ENCODE assay signal across 16 cellular contexts in the genomic region with DNA sequence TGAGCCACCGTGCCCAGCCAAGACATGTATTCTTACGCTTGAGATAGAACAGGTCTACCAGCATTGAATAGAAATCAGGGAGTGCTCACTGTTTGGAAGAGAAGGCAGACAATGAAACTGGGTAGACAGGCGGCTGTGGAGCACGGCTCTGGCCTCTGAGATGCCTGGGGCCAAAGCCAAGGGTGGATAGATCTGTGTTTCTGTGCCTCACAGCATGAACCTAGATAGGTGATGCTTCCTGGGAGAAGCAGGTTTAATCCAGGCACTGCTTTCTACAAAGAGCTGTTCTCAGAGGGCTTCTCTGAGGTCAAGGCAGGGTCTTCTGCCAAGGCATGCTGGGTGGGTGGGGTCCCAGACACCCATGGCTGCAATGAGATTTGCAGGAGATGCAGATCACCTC. TPM values are rescaled to one million over a fixed set of nuclear protein-coding genes. Genes with fewer than 3 reads are reported as not detected.
DNase-seq lines count a peak whose midpoint lies in the region; ATAC-seq and TF ChIP-seq lines count a peak whose summit lies in the region.
"Had no signal": no experiment of that assay in that cellular context is flagged by ENCODE, and none has a peak within 500 bp of the region (broad histone marks: within the 10 kb centered on the region; RNA-seq: fewer than 3 reads in every experiment).

No MANE protein-coding gene starts in this region.

- BruUV-seq in IMR-90 (replicated peaks; lab: Mats Ljungman, UMichigan): no TSS peak

- H3K56ac ChIP-seq in IMR-90 (ENCODE audit: extremely low read depth, insufficient read depth, low read length): no peak overlapping the region

- 100% methylated on average over 2 of the region's 4 CpGs; no CpG with 5 or more reads in 1 of the 2 experiments for WGBS in IMR-90 (ENCODE audit: extremely low coverage in 2 of 2, insufficient read length in 1 of 2), 2 experiments

- no peak overlapping the region for H3K14ac ChIP-seq in IMR-90 (replicated peaks; ENCODE audit: low read depth, low read length)

- H3K79me1 ChIP-seq in IMR-90 (ENCODE audit: low read depth in 1 of 2, low read length in 2 of 2): no peaks in the 10 kb centered on the region

- H4K20me1 ChIP-seq in IMR-90 (ENCODE audit: insufficient read depth, low read length): no peaks in the 10 kb centered on the region

- POLR2A ChIA-PET in CD8-positive, alpha-beta T cell (lab: Charles Lee): interaction anchor here (2.0 kb wide), 1 partner anchor 25 kb away, joined by 7 read pairs; no protein-coding TSS in a partner anchor
- POLR2A ChIA-PET in IMR-90 (lab: Charles Lee; ENCODE audit: unreplicated experiment): no interaction called here

- H2AFZ ChIP-seq in IMR-90 (replicated peaks; ENCODE audit: low read length, poor library complexity): peak overlapping the region; percentile 8

- H2BK15ac ChIP-seq in IMR-90 (ENCODE audit: low read depth, low read length): no peak overlapping the region

- CTCF ChIA-PET in CD8-positive, alpha-beta T cell (lab: Charles Lee): interaction anchor here (1.2 kb wide), 1 partner anchor 163 kb away, joined by 3 read pairs; no protein-coding TSS in a partner anchor
- CTCF ChIA-PET in IMR-90 (lab: Yijun Ruan, JAX): no interaction called here

- H4K5ac ChIP-seq in IMR-90 (ENCODE audit: low read depth, low read length): no peak overlapping the region

- no peaks in the 10 kb centered on the region for H3K27me3 ChIP-seq in CD8-positive, alpha-beta T cell (ENCODE audit: insufficient read depth, low read length)
- H3K27me3 ChIP-seq in IMR-90 (ENCODE audit: control insufficient read depth, insufficient read depth, low read length): no peaks in the 10 kb centered on the region
- H3K27me3 ChIP-seq: Peyer's patch had no signal

- H3K4me3 Mint-ChIP-seq in CD8-positive, alpha-beta T cell: no peak overlapping the region

- dilution Hi-C loops in IMR-90 (cut with HindIII; ENCODE audit: low sequenced_read_pairs, unreplicated experiment): no loop called here

- TF ChIP-seq RAD21 in IMR-90 (IDR thresholded peaks at IDR 0.05; ENCODE audit: low read length): no peak

- no peak overlapping the region for H2BK20ac ChIP-seq in IMR-90 (ENCODE audit: low read depth, low read length)

- peaks cover 15% of the 10 kb centered on the region for H3K9me1 ChIP-seq in IMR-90 (ENCODE audit: insufficient read depth, low read length)

- H3K4me3 ChIP-seq in CD8-positive, alpha-beta T cell (ENCODE audit: low read depth, low read length): no peak overlapping the region
- H3K4me3 ChIP-seq in IMR-90 (ENCODE audit: insufficient read depth, low read depth, low read length): no peak overlapping the region
- H3K4me3 ChIP-seq: Peyer's patch had no signal

- H3K18ac ChIP-seq in IMR-90 (ENCODE audit: low read depth, low read length): no peak overlapping the region

- no peak overlapping the region for H2BK5ac ChIP-seq in IMR-90 (ENCODE audit: low read depth, low read length, poor library complexity, severe bottlenecking)

- H3K36me3 Mint-ChIP-seq in CD8-positive, alpha-beta T cell: no peaks in the 10 kb centered on the region

- no peak overlapping the region for H3K9ac ChIP-seq in IMR-90 (ENCODE audit: low read depth, low read length)

- H3K4me1 ChIP-seq in CD8-positive, alpha-beta T cell (ENCODE audit: insufficient read depth, low read length): peaks cover 21% of the 10 kb centered on the region
- H3K4me1 ChIP-seq in IMR-90 (ENCODE audit: control insufficient read depth, insufficient read depth, low read length): peaks cover 20% of the 10 kb centered on the region

- ATAC-seq in CD8-positive, alpha-beta T cell: no peak
- no peak for ATAC-seq in IMR-90 (ENCODE audit: low read depth)
- no peak for ATAC-seq in sciatic nerve
- ATAC-seq: Right ventricle myocardium inferior had no signal

- H3K9me3 Mint-ChIP-seq in CD8-positive, alpha-beta T cell: no peaks in the 10 kb centered on the region

- H3K27ac Mint-ChIP-seq in CD8-positive, alpha-beta T cell: peak overlapping the region; percentile 45

- H3K23ac ChIP-seq in IMR-90 (ENCODE audit: low read depth, low read length): no peak overlapping the region

- H3K9me3 ChIP-seq in CD8-positive, alpha-beta T cell (ENCODE audit: low read length): no peaks in the 10 kb centered on the region
- no peaks in the 10 kb centered on the region for H3K9me3 ChIP-seq in IMR-90 (ENCODE audit: control insufficient read depth, insufficient read depth, low read length)
- H3K9me3 ChIP-seq: Peyer's patch had no signal

- TF ChIP-seq CTCF in CD8-positive, alpha-beta T cell (IDR thresholded peaks at IDR 0.05): no peak
- TF ChIP-seq CTCF in IMR-90 (conservative IDR thresholded peaks at IDR 0.05; ENCODE audit: low read depth, low read length): no peak

- no peak overlapping the region for H3K4me2 ChIP-seq in IMR-90 (ENCODE audit: low read depth, low read length)

- DNase-seq in CD8-positive, alpha-beta T cell: no peak
- DNase-seq in IMR-90 (no peak), hepatic stellate cell (ENCODE audit: low spot score) (peak; percentile 1), Ammon's horn (ENCODE audit: low spot score) (no peak), sciatic nerve (ENCODE audit: low spot score) (no peak), NCI-H128 (lab: John Stamatoyannopoulos, UW; ENCODE audit: unreplicated experiment) (no peak)
- peak; percentile 19 for DNase-seq in stimulated activated CD8-positive, alpha-beta memory T cell treated with anti-CD3 and anti-CD28 coated beads, Interleukin-4, amount 100 ng/mL, for 48 hours
- DNase-seq: AML-193, GF-D8, KG1, NCI-H1436 treated with DMSO at 0.1 percent for 48 hours, NCI-H2227 treated with DMSO at 0.1 percent for 48 hours, NCI-H524, Peyer's patch had no signal

- peaks cover 17% of the 10 kb centered on the region for H3K4me1 Mint-ChIP-seq in CD8-positive, alpha-beta T cell (ENCODE audit: low read depth)

- no peak for TF ChIP-seq POLR2A in IMR-90 (IDR thresholded peaks at IDR 0.05; ENCODE audit: low read depth, low read length)

- no peaks in the 10 kb centered on the region for H3K27me3 Mint-ChIP-seq in CD8-positive, alpha-beta T cell (ENCODE audit: low read depth)

- H3K4ac ChIP-seq in IMR-90 (ENCODE audit: low read depth, low read length): no peak overlapping the region; the same call in 1 of the 2 replicates

- intact Hi-C loops in CD8-positive, alpha-beta T cell (cut with DNase I, micrococcal nuclease): no loop called here
- intact Hi-C loops in IMR-90 (cut with micrococcal nuclease): no loop called here
- intact Hi-C loops in sciatic nerve (cut with DNase I): no loop called here

- no peak overlapping the region for H2AK5ac ChIP-seq in IMR-90 (ENCODE audit: low read depth, low read length)

- no peak overlapping the region for H4K91ac ChIP-seq in IMR-90 (ENCODE audit: insufficient read depth, low read depth, low read length)

- H3K27ac ChIP-seq in CD8-positive, alpha-beta T cell (ENCODE audit: low read depth, low read length): no peak overlapping the region
- H3K27ac ChIP-seq in IMR-90 (ENCODE audit: insufficient read depth, low read length): no peak overlapping the region
- H3K27ac ChIP-seq: Peyer's patch had no signal

- H3K36me3 ChIP-seq in CD8-positive, alpha-beta T cell (ENCODE audit: insufficient read depth, low read length): no peaks in the 10 kb centered on the region
- no peaks in the 10 kb centered on the region for H3K36me3 ChIP-seq in IMR-90 (ENCODE audit: control insufficient read depth, insufficient read depth, low read length)
- H3K36me3 ChIP-seq: Peyer's patch had no signal

- no peak overlapping the region for H2BK120ac ChIP-seq in IMR-90 (ENCODE audit: low read depth, low read length)

- no peak overlapping the region for H4K8ac ChIP-seq in IMR-90 (ENCODE audit: low read depth in 2 of 2, low read length in 2 of 2)

- no peak overlapping the region for H2AK9ac ChIP-seq in IMR-90 (replicated peaks; ENCODE audit: low read depth, low read length, poor library complexity)

- in situ Hi-C loops in IMR-90 (cut with MboI; ENCODE audit: low sequenced_read_pairs): no loop called here

TF ChIP-seq in IMR-90, 13 proteins besides CTCF, POLR2A, EP300 and RAD21:
- TF ChIP-seq CHD1 (IDR thresholded peaks at IDR 0.05; ENCODE audit: low read depth, low read length) (no peak), BHLHE40 (IDR thresholded peaks at IDR 0.05; ENCODE audit: low read depth, low read length) (no peak), CEBPB (IDR thresholded peaks at IDR 0.05; ENCODE audit: low read depth, low read length) (no peak), FOS (IDR thresholded peaks at IDR 0.05; ENCODE audit: low read depth, low read length) (no peak), SMC3 (IDR thresholded peaks at IDR 0.05; ENCODE audit: low read depth, low read length) (no peak), MXI1 (IDR thresholded peaks at IDR 0.05; ENCODE audit: borderline replicate concordance, low read depth, low read length) (no peak), NFE2L2 (IDR thresholded peaks at IDR 0.05; ENCODE audit: low read depth, low read length) (no peak), RCOR1 (IDR thresholded peaks at IDR 0.05; ENCODE audit: insufficient replicate concordance, low read length) (no peak)
- TF ChIP-seq, protein P1, sequence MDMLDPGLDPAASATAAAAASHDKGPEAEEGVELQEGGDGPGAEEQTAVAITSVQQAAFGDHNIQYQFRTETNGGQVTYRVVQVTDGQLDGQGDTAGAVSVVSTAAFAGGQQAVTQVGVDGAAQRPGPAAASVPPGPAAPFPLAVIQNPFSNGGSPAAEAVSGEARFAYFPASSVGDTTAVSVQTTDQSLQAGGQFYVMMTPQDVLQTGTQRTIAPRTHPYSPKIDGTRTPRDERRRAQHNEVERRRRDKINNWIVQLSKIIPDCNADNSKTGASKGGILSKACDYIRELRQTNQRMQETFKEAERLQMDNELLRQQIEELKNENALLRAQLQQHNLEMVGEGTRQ (IDR thresholded peaks at IDR 0.05; ENCODE audit: low read depth, low read length): no peak

RNA-seq across cellular contexts. Expression of a gene that starts 24.6 kb away (rescaled TPM):
- not detected for total RNA-seq in CD8-positive, alpha-beta T cell
- total RNA-seq in IMR-90 (2012; rRNA removed) (not detected in 2 replicates), sciatic nerve (not detected)
- polyA plus RNA-seq in IMR-90 (2012; rRNA removed): not detected in 2 replicates
- polyA plus RNA-seq in IMR-90 (2012; cell fraction: cytosol; rRNA removed): not detected in 2 replicates
- polyA plus RNA-seq in IMR-90 (2012; cell fraction: nucleus; rRNA removed; ENCODE audit: low replicate concordance): not detected in 2 replicates
- total RNA-seq: H1, Peyer's patch, Right ventricle myocardium inferior had no signal
- polyA plus RNA-seq: H1 had no signal

RNA-seq across cellular contexts. Expression of a gene that starts 55.6 kb away (rescaled TPM):
- total RNA-seq in CD8-positive, alpha-beta T cell: 10 to 100 TPM; 11.0 to 13.8 TPM
- 65.3 and 72.9 TPM in 2 replicates for total RNA-seq in IMR-90 (2012; rRNA removed)
- polyA plus RNA-seq in IMR-90 (2012; rRNA removed): 39.4 and 39.5 TPM in 2 replicates
- polyA plus RNA-seq in IMR-90 (2012; cell fraction: cytosol; rRNA removed): 46.6 and 52.1 TPM in 2 replicates
- 28.6 and 37.2 TPM in 2 replicates for polyA plus RNA-seq in IMR-90 (2012; cell fraction: nucleus; rRNA removed; ENCODE audit: low replicate concordance)
- total RNA-seq in sciatic nerve: 32.3 TPM

RNA-seq across cellular contexts. Expression of a gene that starts 55.8 kb away (rescaled TPM):
- total RNA-seq in CD8-positive, alpha-beta T cell: 1 to 10 TPM; 7.4 to 9.5 TPM
- total RNA-seq in IMR-90 (2012; rRNA removed): 26.7 and 28.5 TPM in 2 replicates
- polyA plus RNA-seq in IMR-90 (2012; rRNA removed): 23.5 and 24.6 TPM in 2 replicates
- 15.0 and 26.0 TPM in 2 replicates for polyA plus RNA-seq in IMR-90 (2012; cell fraction: cytosol; rRNA removed)
- 26.9 and 58.9 TPM in 2 replicates for polyA plus RNA-seq in IMR-90 (2012; cell fraction: nucleus; rRNA removed; ENCODE audit: low replicate concordance)
- 13.4 TPM for total RNA-seq in sciatic nerve

Comparison
In these comparisons a context has a peak if more than half of its experiments do, and no peak if none do; other contexts are left out.
1. DNase-seq: peak in hepatic stellate cell (single experiment) and stimulated activated CD8-positive, alpha-beta memory T cell treated with anti-CD3 and anti-CD28 coated beads, Interleukin-4, amount 100 ng/mL, for 48 hours (single experiment); none in CD8-positive, alpha-beta T cell (0 of 7), IMR-90 (single experiment), Ammon's horn (single experiment), sciatic nerve (single experiment) and NCI-H128 (single experiment).